ENCODE assay signal across 17 cellular contexts in the genomic region with DNA sequence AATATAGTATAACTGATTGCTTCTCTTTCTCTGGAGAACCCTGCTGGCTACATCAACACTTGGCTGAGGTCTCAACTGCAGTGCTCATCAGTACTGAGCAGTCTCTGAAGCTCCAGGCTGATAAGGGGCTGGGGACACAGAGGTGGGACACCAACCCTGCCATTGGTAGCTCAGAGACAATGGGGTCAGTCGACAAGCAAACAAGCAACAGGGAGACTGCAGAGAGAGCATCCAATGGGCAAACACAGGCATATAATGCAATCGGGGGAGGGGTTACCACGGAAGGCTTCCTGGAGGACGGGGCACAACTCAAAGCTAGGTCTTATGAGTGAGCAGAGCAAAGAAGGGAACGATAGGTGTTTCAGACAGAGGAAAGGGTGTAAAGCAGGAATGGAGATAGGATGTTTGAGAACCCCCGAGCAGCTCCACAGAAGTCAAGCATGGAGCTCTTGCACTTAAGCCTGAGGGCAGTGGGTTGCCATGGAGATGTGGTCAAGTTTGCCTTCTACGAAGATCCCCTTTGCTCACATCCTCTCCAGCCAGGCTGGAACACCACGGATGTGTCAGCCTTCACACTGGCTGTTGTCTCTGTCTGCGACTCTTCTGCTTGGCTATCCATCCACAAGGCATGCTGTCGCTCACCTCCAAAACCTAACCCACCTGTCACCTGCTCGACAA. TPM values are rescaled to one million over a fixed set of nuclear protein-coding genes. Genes with fewer than 3 reads are reported as not detected.
DNase-seq lines count a peak whose midpoint lies in the region; ATAC-seq and TF ChIP-seq lines count a peak whose summit lies in the region.
"Had no signal": no experiment of that assay in that cellular context is flagged by ENCODE, and none has a peak within 500 bp of the region (broad histone marks: within the 10 kb centered on the region; RNA-seq: fewer than 3 reads in every experiment).

No MANE protein-coding gene starts in this region.

- no peak overlapping the region for H3K4me2 ChIP-seq in GM23248 (ENCODE audit: unreplicated experiment)

- in situ Hi-C loops in GM23248 (cut with MboI): loop anchor here (10.0 kb wide), 1 partner anchor 246 kb away; the partner anchor contains the start of gene TEX53

- H3K9ac ChIP-seq in GM23248: no peak overlapping the region

- H4K20me1 ChIP-seq in GM23248 (ENCODE audit: insufficient read depth): no peaks in the 10 kb centered on the region

- TF ChIP-seq CTCF in right lobe of liver (IDR thresholded peaks at IDR 0.05): no peak

- POLR2A ChIA-PET in activated CD8-positive, alpha-beta T cell treated with anti-CD3 and anti-CD28 coated beads, Interleukin-2, amount 10 ng/mL, durations not matched to agents 7 days and 5 days (lab: Charles Lee): interaction anchor here (1.4 kb wide), 1 partner anchor 12 kb away, joined by 4 read pairs; no protein-coding TSS in a partner anchor

- no peak overlapping the region for H2AFZ ChIP-seq in GM23248

- no peaks in the 10 kb centered on the region for H3K79me2 ChIP-seq in GM23248 (ENCODE audit: insufficient read depth)

- H3F3A ChIP-seq in GM23248 (ENCODE audit: insufficient read depth): no peaks in the 10 kb centered on the region

- H3K4me3 Mint-ChIP-seq in activated CD8-positive, alpha-beta T cell treated with anti-CD3 and anti-CD28 coated beads, Interleukin-2, amount 10 ng/mL, durations not matched to agents 7 days and 5 days: no peak overlapping the region
- H3K4me3 Mint-ChIP-seq: CD8-positive, alpha-beta T cell; mesothelial cell of epicardium; stimulated activated naive CD8-positive, alpha-beta T cell treated with anti-CD3 and anti-CD28 coated beads, Interleukin-15, amount 100 ng/mL, for 72 hours had no signal

- H3K36me3 ChIP-seq in GM23248 (ENCODE audit: low read depth) (no peaks in the 10 kb centered on the region), right lobe of liver (no peaks in the 10 kb centered on the region)
- H3K36me3 ChIP-seq: cardiac muscle cell, prostate gland, SJSA1 had no signal

- no peak for ATAC-seq in activated CD8-positive, alpha-beta T cell treated with anti-CD3 and anti-CD28 coated beads, Interleukin-2, amount 10 ng/mL, durations not matched to agents 7 days and 5 days
- no peak for ATAC-seq in HG03280 (IDR thresholded peaks at IDR 0.05; ENCODE audit: unreplicated experiment)
- no peak for ATAC-seq in right lobe of liver
- ATAC-seq: CD8-positive, alpha-beta T cell; HCT116; stimulated activated naive CD8-positive, alpha-beta T cell treated with anti-CD3 and anti-CD28 coated beads, Interleukin-15, amount 100 ng/mL, for 72 hours had no signal

- intact Hi-C loops in right lobe of liver (cut with DNase I) (loop anchor here (10.0 kb wide), 1 partner anchor 246 kb away; the partner anchor contains the start of gene TEX53 (in 2 of the 2)), head of caudate nucleus (cut with DNase I) (loop anchor here (5.0 kb wide), 1 partner anchor 243 kb away; no protein-coding TSS in a partner anchor)

- peaks cover 14% of the 10 kb centered on the region for H3K4me1 Mint-ChIP-seq in activated CD8-positive, alpha-beta T cell treated with anti-CD3 and anti-CD28 coated beads, Interleukin-2, amount 10 ng/mL, durations not matched to agents 7 days and 5 days (ENCODE audit: low read depth)

- no peak overlapping the region for H3K27ac ChIP-seq in GM23248
- H3K27ac ChIP-seq in right lobe of liver: no peak overlapping the region
- H3K27ac ChIP-seq: cardiac muscle cell, prostate gland, SJSA1 had no signal

- H3K4me1 ChIP-seq in GM23248 (ENCODE audit: insufficient read depth) (0 out of 2 replicates have a peak, but pooled peaks cover 5% of the 10 kb centered on the region), right lobe of liver (no peaks in the 10 kb centered on the region)
- H3K4me1 ChIP-seq: prostate gland had no signal

- H3K27me3 Mint-ChIP-seq in activated CD8-positive, alpha-beta T cell treated with anti-CD3 and anti-CD28 coated beads, Interleukin-2, amount 10 ng/mL, durations not matched to agents 7 days and 5 days (ENCODE audit: low read depth): no peaks in the 10 kb centered on the region
- H3K27me3 Mint-ChIP-seq: stimulated activated naive CD8-positive, alpha-beta T cell treated with anti-CD3 and anti-CD28 coated beads, Interleukin-15, amount 100 ng/mL, for 72 hours had no signal

- no peaks in the 10 kb centered on the region for H3K9me2 ChIP-seq in GM23248 (ENCODE audit: insufficient read depth)

- H3K9me3 Mint-ChIP-seq in activated CD8-positive, alpha-beta T cell treated with anti-CD3 and anti-CD28 coated beads, Interleukin-2, amount 10 ng/mL, durations not matched to agents 7 days and 5 days (ENCODE audit: insufficient read depth): no peaks in the 10 kb centered on the region
- H3K9me3 Mint-ChIP-seq: CD8-positive, alpha-beta T cell; mesothelial cell of epicardium; stimulated activated naive CD8-positive, alpha-beta T cell treated with anti-CD3 and anti-CD28 coated beads, Interleukin-15, amount 100 ng/mL, for 72 hours had no signal

- 81 to 83% methylated on average over 11 of the region's 11 CpGs for WGBS in GM23248 (ENCODE audit: low coverage in 1 of 2, low lambda C conversion rate in 2 of 2, missing lambda C conversion rate in 2 of 2), 2 experiments
- 54% methylated on average over 3 of the region's 11 CpGs for WGBS in right lobe of liver (ENCODE audit: insufficient coverage, low coverage, low lambda C conversion rate, missing lambda C conversion rate)

- no peak overlapping the region for H3K4me3 ChIP-seq in GM23248
- no peak overlapping the region for H3K4me3 ChIP-seq in right lobe of liver
- H3K4me3 ChIP-seq: cardiac muscle cell, prostate gland, SJSA1 had no signal

- H3K27me3 ChIP-seq in GM23248 (replicated peaks; ENCODE audit: insufficient read depth): no peaks in the 10 kb centered on the region
- no peaks in the 10 kb centered on the region for H3K27me3 ChIP-seq in right lobe of liver
- H3K27me3 ChIP-seq: cardiac muscle cell, SJSA1 had no signal

- no peaks in the 10 kb centered on the region for H3K9me3 ChIP-seq in GM23248 (ENCODE audit: low read depth)
- H3K9me3 ChIP-seq in right lobe of liver: no peaks in the 10 kb centered on the region
- H3K9me3 ChIP-seq: prostate gland, SJSA1 had no signal

- H3K27ac Mint-ChIP-seq in activated CD8-positive, alpha-beta T cell treated with anti-CD3 and anti-CD28 coated beads, Interleukin-2, amount 10 ng/mL, durations not matched to agents 7 days and 5 days: no peak overlapping the region
- H3K27ac Mint-ChIP-seq: CD8-positive, alpha-beta T cell; mesothelial cell of epicardium had no signal

- CTCF ChIA-PET in activated CD8-positive, alpha-beta T cell treated with anti-CD3 and anti-CD28 coated beads, Interleukin-2, amount 10 ng/mL, durations not matched to agents 7 days and 5 days (lab: Charles Lee): interaction anchor here (1.3 to 14.1 kb wide), 5 partner anchors 10 to 244 kb away, joined by 3 to 292 read pairs (median 46); partner anchors contain the start of gene WHRN

- DNase-seq in AML-193 (lab: John Stamatoyannopoulos, UW) (peak; percentile 54 to 64), GM23248 (peak; percentile 61), OCI-M1 (lab: John Stamatoyannopoulos, UW) (peak; percentile 27), epidermal melanocyte (ENCODE audit: insufficient read length, low spot score) (peak; percentile 72), right lobe of liver (no peak), head of caudate nucleus (no peak)
- DNase-seq in activated CD8-positive, alpha-beta T cell treated with anti-CD3 and anti-CD28 coated beads, Interleukin-2, amount 10 ng/mL, durations not matched to agents 7 days and 5 days: no peak
- DNase-seq: activated CD4-positive, alpha-beta T cell treated with anti-CD3 and anti-CD28 coated beads for 1 hour; CD8-positive, alpha-beta T cell; stimulated activated CD4-positive, alpha-beta T cell treated with anti-CD3 and anti-CD28 coated beads, Interleukin-4, amount 100 ng/mL, for 24 hours; stimulated activated naive CD8-positive, alpha-beta T cell treated with anti-CD3 and anti-CD28 coated beads, Interleukin-15, amount 100 ng/mL, for 72 hours had no signal

- no peaks in the 10 kb centered on the region for H3K36me3 Mint-ChIP-seq in activated CD8-positive, alpha-beta T cell treated with anti-CD3 and anti-CD28 coated beads, Interleukin-2, amount 10 ng/mL, durations not matched to agents 7 days and 5 days (ENCODE audit: low read depth)
- H3K36me3 Mint-ChIP-seq: CD8-positive, alpha-beta T cell had no signal

- no peak for TF ChIP-seq POLR2A in right lobe of liver (IDR thresholded peaks at IDR 0.05)

RNA-seq across cellular contexts. Expression of gene AKNA, which starts 21.5 kb away (rescaled TPM):
- total RNA-seq in GM23248 (2014; rRNA removed; shearing (Covaris generic)): 6.6 and 8.1 TPM in 2 replicates
- polyA plus RNA-seq in GM23248 (2016; fragmentation: Nextera tagmentation; extraction: Ambion mirVana): 1.8 and 1.9 TPM in 2 replicates
- 100 to 1,000 TPM; 413 to 430 TPM for total RNA-seq in activated CD8-positive, alpha-beta T cell treated with anti-CD3 and anti-CD28 coated beads, Interleukin-2, amount 10 ng/mL, durations not matched to agents 7 days and 5 days
- 10 to 100 TPM in 3 of 6 experiments, 1 to 10 TPM in 3; 4.7 to 15.1 (median 9.8) TPM for total RNA-seq in right lobe of liver

Comparison
In these comparisons a context has a peak if more than half of its experiments do, and no peak if none do; other contexts are left out.
1. DNase-seq: peak in AML-193 (2 of 2), GM23248 (single experiment), OCI-M1 (single experiment) and epidermal melanocyte (single experiment); none in activated CD8-positive, alpha-beta T cell treated with anti-CD3 and anti-CD28 coated beads, Interleukin-2, amount 10 ng/mL, durations not matched to agents 7 days and 5 days (single experiment), right lobe of liver (0 of 3) and head of caudate nucleus (0 of 42).
2. RNA of gene AKNA, which starts 21.5 kb away (total RNA-seq): 413 to 430 TPM in activated CD8-positive, alpha-beta T cell treated with anti-CD3 and anti-CD28 coated beads, Interleukin-2, amount 10 ng/mL, durations not matched to agents 7 days and 5 days; 4.7 to 15.1 TPM in right lobe of liver and 6.6 to 8.1 TPM in GM23248; every median in the first group is over 10 times any median in the second.